ENCODE assay signal across 22 cellular contexts in genomic region chr14:23441076-23441475, GRCh38. TPM values are rescaled to one million over a fixed set of nuclear protein-coding genes. Genes with fewer than 3 reads are reported as not detected.
A peak's percentile ranks its signal among the peaks of the same experiment; 100 is the strongest.
DNase-seq lines count a peak whose midpoint lies in the region; ATAC-seq and TF ChIP-seq lines count a peak whose summit lies in the region.
"Had no signal": no experiment of that assay in that cellular context is flagged by ENCODE, and none has a peak within 500 bp of the region (broad histone marks: within the 10 kb centered on the region; RNA-seq: fewer than 3 reads in every experiment).

No MANE protein-coding gene starts in this region.

- peaks cover 41 to 52% of the 10 kb centered on the region in 2 donors for H3K4me1 ChIP-seq in neuronal stem cell (ENCODE audit: control insufficient read depth in 2 of 2, insufficient read depth in 1 of 2, low read depth in 1 of 2, low read length in 2 of 2)
- no peaks in the 10 kb centered on the region for H3K4me1 ChIP-seq in foreskin keratinocyte
- H3K4me1 ChIP-seq: BE2C, lower lobe of right lung had no signal

- H3K18ac ChIP-seq in neuronal stem cell (ENCODE audit: low read length): no peak overlapping the region

- H3K14ac ChIP-seq in neuronal stem cell (ENCODE audit: low read length): no peak overlapping the region

- H2BK5ac ChIP-seq in neuronal stem cell (ENCODE audit: low read length): no peak overlapping the region

- ATAC-seq in GM18870 (IDR thresholded peaks at IDR 0.05; ENCODE audit: unreplicated experiment) (no peak), foreskin keratinocyte (no peak)
- ATAC-seq: activated CD8-positive, alpha-beta T cell treated with anti-CD3 and anti-CD28 coated beads for 36 hours; activated T-cell treated with anti-CD3 and anti-CD28 coated beads, Interleukin-2, amount 50 U/mL, for 4 hours; lower lobe of right lung; T-cell; WTC11 had no signal

- H3K27me3 ChIP-seq in MG63: no peaks in the 10 kb centered on the region
- peaks cover 0 to under 1% (median 0%) of the 10 kb centered on the region in 3 experiments for H3K27me3 ChIP-seq in neuronal stem cell (ENCODE audit: control insufficient read depth in 3 of 3, insufficient read depth in 3 of 3, low read depth in 1 of 3, low read length in 3 of 3)
- H3K27me3 ChIP-seq in foreskin keratinocyte: no peaks in the 10 kb centered on the region
- H3K27me3 ChIP-seq: BE2C had no signal

- no peak overlapping the region for H2BK12ac ChIP-seq in neuronal stem cell (ENCODE audit: low read length)

- H3K27ac ChIP-seq in neuronal stem cell (replicated peaks; ENCODE audit: low read length) (no peak overlapping the region), foreskin keratinocyte (no peak overlapping the region)
- H3K27ac ChIP-seq: lower lobe of right lung had no signal

- no peak overlapping the region for H2AK5ac ChIP-seq in neuronal stem cell (ENCODE audit: low read depth, low read length)

- H4K8ac ChIP-seq in neuronal stem cell (ENCODE audit: low read depth, low read length): no peak overlapping the region

- no peaks in the 10 kb centered on the region for H3K79me1 ChIP-seq in neuronal stem cell (ENCODE audit: low read depth, low read length)

- no peak overlapping the region for H3K4me3 ChIP-seq in MG63
- no peak overlapping the region for H3K4me3 ChIP-seq in cardiac fibroblast (replicated peaks in 1 of 2; ENCODE audit: low read depth in 2 of 2, low read length in 2 of 2)
- no peak overlapping the region for H3K4me3 ChIP-seq in neuronal stem cell (ENCODE audit: low read length in 2 of 2)
- H3K4me3 ChIP-seq: lower lobe of right lung had no signal

- H2BK15ac ChIP-seq in neuronal stem cell (ENCODE audit: low read length): no peak overlapping the region

- no peak overlapping the region for H3K23ac ChIP-seq in neuronal stem cell (ENCODE audit: low read depth, low read length, poor library complexity)

- no peak overlapping the region for H3K9ac ChIP-seq in neuronal stem cell (ENCODE audit: low read depth, low read length, poor library complexity)

- H3K4ac ChIP-seq in neuronal stem cell (ENCODE audit: low read length): no peak overlapping the region

- DNase-seq in EH (ENCODE audit: low read depth) (peak; percentile 9), MG63 (peak; percentile 20), cardiac fibroblast (ENCODE audit: low read depth in 2 of 2) (peak; percentile 22 to 35), neuronal stem cell (ENCODE audit: low spot score) (no peak), HK-2 (ENCODE audit: unreplicated experiment) (no peak), medulla oblongata (ENCODE audit: extremely low spot score) (no peak), foreskin keratinocyte (no peak)
- DNase-seq: activated CD8-positive, alpha-beta T cell treated with anti-CD3 and anti-CD28 coated beads for 36 hours; activated naive CD4-positive, alpha-beta T cell treated with anti-CD3 and anti-CD28 coated beads, Interleukin-2, amount 50 U/mL, for 16 hours; activated T-cell treated with anti-CD3 and anti-CD28 coated beads, Interleukin-2, amount 50 U/mL, for 4 hours; aorta; BE2C; COR-L47; EL; HCEC 1CT; lower lobe of right lung; NCI-H1417 treated with DMSO at 0.1 percent for 48 hours; occipital lobe; retina; T-cell had no signal

- no peak overlapping the region for H2BK120ac ChIP-seq in neuronal stem cell (ENCODE audit: low read depth, low read length)

- peak overlapping the region; percentile 63 for H2AFZ ChIP-seq in neuronal stem cell (ENCODE audit: low read length)

- H3K36me3 ChIP-seq in MG63: no peaks in the 10 kb centered on the region
- H3K36me3 ChIP-seq in neuronal stem cell (replicated peaks in 1 of 2; ENCODE audit: control insufficient read depth in 2 of 2, insufficient read depth in 2 of 2, low read length in 2 of 2): no peaks in the 10 kb centered on the region
- H3K36me3 ChIP-seq: BE2C, lower lobe of right lung had no signal

- TF ChIP-seq CTCF in cardiac fibroblast (IDR thresholded peaks at IDR 0.05; ENCODE audit: low read depth, low read length): no peak
- TF ChIP-seq CTCF in foreskin keratinocyte (conservative IDR thresholded peaks at IDR 0.05): no peak

- H3K9me3 ChIP-seq in MG63 (no peaks in the 10 kb centered on the region), neuronal stem cell (replicated peaks in 1 of 2; ENCODE audit: control insufficient read depth in 2 of 2, insufficient read depth in 1 of 2, low read depth in 1 of 2, low read length in 2 of 2) (no peaks in the 10 kb centered on the region)
- H3K9me3 ChIP-seq: BE2C, lower lobe of right lung had no signal

- no peak overlapping the region for H4K91ac ChIP-seq in neuronal stem cell (ENCODE audit: low read depth, low read length, poor library complexity)

- no CpG with 5 or more reads among the region's 1 CpG for WGBS in neuronal stem cell (ENCODE audit: extremely low coverage in 2 of 2, insufficient read length in 2 of 2, insufficient replicate concordance in 1 of 2), 2 donors

- H3K4me2 ChIP-seq in neuronal stem cell (ENCODE audit: insufficient read depth, low read length, poor library complexity, severe bottlenecking): no peak overlapping the region

RNA-seq across cellular contexts. Expression of gene MYH7, which starts 5.6 kb away (rescaled TPM):
- total RNA-seq in MG63 (2014; rRNA removed; shearing (Covaris generic); ENCODE audit: low replicate concordance): not detected in 2 replicates
- polyA plus RNA-seq in neuronal stem cell (2013, experiment 1 of 2): 0.20 TPM
- 0.19 TPM for polyA plus RNA-seq in neuronal stem cell (2013, experiment 2 of 2)
- not detected in 2 replicates for total RNA-seq in foreskin keratinocyte
- polyA plus RNA-seq in foreskin keratinocyte: not detected in 2 replicates
- total RNA-seq: activated CD8-positive, alpha-beta T cell treated with anti-CD3 and anti-CD28 coated beads for 36 hours; aorta; T-cell; WTC11 had no signal

RNA-seq across cellular contexts. Expression of gene NGDN, which starts 28.4 kb away (rescaled TPM):
- 26.9 and 59.9 TPM in 2 replicates for total RNA-seq in MG63 (2014; rRNA removed; shearing (Covaris generic); ENCODE audit: low replicate concordance)
- 75.8 TPM for polyA plus RNA-seq in neuronal stem cell (2013, experiment 1 of 2)
- polyA plus RNA-seq in neuronal stem cell (2013, experiment 2 of 2): 73.0 TPM
- total RNA-seq in foreskin keratinocyte: 43.1 and 50.7 TPM in 2 replicates
- 38.4 and 48.2 TPM in 2 replicates for polyA plus RNA-seq in foreskin keratinocyte

RNA-seq across cellular contexts. Expression of gene MYH6, which starts 33.0 kb away (rescaled TPM):
- not detected in 2 replicates for total RNA-seq in MG63 (2014; rRNA removed; shearing (Covaris generic); ENCODE audit: low replicate concordance)
- 0.03 TPM for polyA plus RNA-seq in neuronal stem cell (2013, experiment 1 of 2)
- 0.04 TPM for polyA plus RNA-seq in neuronal stem cell (2013, experiment 2 of 2)
- total RNA-seq in foreskin keratinocyte: not detected in 2 replicates
- not detected in 2 replicates for polyA plus RNA-seq in foreskin keratinocyte
- total RNA-seq: activated CD8-positive, alpha-beta T cell treated with anti-CD3 and anti-CD28 coated beads for 36 hours; activated T-cell treated with anti-CD3 and anti-CD28 coated beads, Interleukin-2, amount 50 U/mL, for 4 hours; aorta; occipital lobe; T-cell had no signal

Comparison
In these comparisons a context has a peak if more than half of its experiments do, and no peak if none do; other contexts are left out.
1. DNase-seq: peak in EH (single experiment), MG63 (single experiment) and cardiac fibroblast (2 of 2); none in neuronal stem cell (single experiment), HK-2 (single experiment), medulla oblongata (single experiment) and foreskin keratinocyte (0 of 2).